Comparison of ENCODE assay signal across 21 cellular contexts in the genomic region with DNA sequence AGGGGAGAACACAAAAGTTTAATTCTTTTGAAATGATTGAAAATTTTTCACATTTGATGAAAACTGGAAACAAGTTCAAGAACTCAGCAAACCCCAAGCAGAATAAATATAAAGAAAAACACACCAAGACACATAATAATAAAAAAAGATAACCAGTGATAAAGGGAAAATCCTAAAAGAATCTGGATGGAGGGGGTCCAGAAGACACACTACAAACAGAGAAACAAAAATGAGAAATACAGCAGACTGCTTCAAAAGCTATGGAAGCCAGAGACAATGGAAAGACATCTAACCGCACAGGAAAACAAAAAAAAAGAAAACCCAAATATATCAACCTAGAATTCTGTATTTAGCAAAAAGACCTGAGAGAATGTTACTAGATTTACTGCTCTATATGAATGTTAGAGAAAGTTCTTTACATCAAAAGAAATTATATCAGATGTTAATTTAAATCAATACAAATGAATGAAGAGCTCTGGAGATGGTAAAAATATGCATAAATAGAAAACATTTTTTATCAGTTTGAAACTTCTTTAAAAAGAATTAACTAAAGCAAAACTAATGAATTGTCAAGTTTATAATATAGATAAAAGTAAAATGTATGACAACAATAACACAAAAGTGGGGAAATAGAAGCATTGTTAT.
A peak's percentile ranks its signal among the peaks of the same experiment; 100 is the strongest.
DNase-seq lines count a peak whose midpoint lies in the region; ATAC-seq, FAIRE-seq and TF ChIP-seq lines count a peak whose summit lies in the region.
"Had no signal": no experiment of that assay in that cellular context is flagged by ENCODE, and none has a peak within 500 bp of the region (broad histone marks: within the 10 kb centered on the region; RNA-seq: fewer than 3 reads in every experiment).

No MANE protein-coding gene starts in this region.

- H3K4me3 ChIP-seq in breast epithelium (no peak overlapping the region), pancreas (no peak overlapping the region), A673 (ENCODE audit: low read depth, low read length, poor library complexity, severe bottlenecking) (no peak overlapping the region)
- H3K4me3 ChIP-seq: ascending aorta, coronary artery, prostate gland, vagina had no signal

- DNase-seq in MCF 10A (ENCODE audit: unreplicated experiment) (peak; percentile 27), breast epithelium (ENCODE audit: low spot score in 2 of 2) (no peak), NCI-H1105 (lab: John Stamatoyannopoulos, UW) (peak; percentile 15), amniotic epithelial cell (ENCODE audit: low read depth) (peak; percentile 1), pancreas (no peak), A673 (ENCODE audit: low spot score) (no peak), glomerular visceral epithelial cell (ENCODE audit: extremely low spot score) (no peak)
- DNase-seq: activated CD4-positive, alpha-beta T cell treated with anti-CD3 and anti-CD28 coated beads for 1 hour; activated gamma-delta T cell; hippocampal formation; kidney glomerular epithelial cell; NCI-H187; NCI-H774 had no signal

- H3K27me3 Mint-ChIP-seq in MCF 10A (ENCODE audit: insufficient read depth, unreplicated experiment) = no peaks in the 10 kb centered on the region

- H3K27ac ChIP-seq in breast epithelium (no peak overlapping the region), pancreas (no peak overlapping the region), A673 (ENCODE audit: low read depth, low read length, poor library complexity, severe bottlenecking) (no peak overlapping the region)
- H3K27ac ChIP-seq: ascending aorta, coronary artery, prostate gland, vagina had no signal

- no peak for ATAC-seq in pancreas
- ATAC-seq in GM18870 (IDR thresholded peaks at IDR 0.05; ENCODE audit: unreplicated experiment) = no peak
- ATAC-seq: Panc1 had no signal

- BruUV-seq in MCF 10A (replicated peaks; lab: Mats Ljungman, UMichigan) (no TSS peak), A673 (replicated peaks; lab: Mats Ljungman, UMichigan) (no TSS peak)

- no peak overlapping the region for H3K4me3 Mint-ChIP-seq in MCF 10A (ENCODE audit: unreplicated experiment)
- H3K4me3 Mint-ChIP-seq: memory B cell, nephron had no signal

- H3K36me3 ChIP-seq in breast epithelium = no peaks in the 10 kb centered on the region
- no peaks in the 10 kb centered on the region for H3K36me3 ChIP-seq in pancreas
- H3K36me3 ChIP-seq in A673 (ENCODE audit: insufficient read depth, low read length, poor library complexity, severe bottlenecking) = no peaks in the 10 kb centered on the region
- H3K36me3 ChIP-seq: ascending aorta, prostate gland, vagina had no signal

- H3K27ac Mint-ChIP-seq in MCF 10A (ENCODE audit: low read depth, unreplicated experiment) = no peak overlapping the region
- H3K27ac Mint-ChIP-seq: memory B cell, nephron had no signal

- intact Hi-C loops in MCF 10A (cut with micrococcal nuclease) = no loop called here
- intact Hi-C loops in breast epithelium (cut with DNase I; ENCODE audit: low total_unique reads) = no loop called here
- intact Hi-C loops in pancreas (cut with DNase I) = no loop called here
- intact Hi-C loops in A673 (cut with micrococcal nuclease; ENCODE audit: unreplicated experiment) = no loop called here

- FAIRE-seq in pancreas (lab: Jason Lieb, UNC) = peak; percentile 66

- TF ChIP-seq CTCF in MCF 10A (IDR thresholded peaks at IDR 0.05; ENCODE audit: unreplicated experiment) (no peak), breast epithelium (IDR thresholded peaks at IDR 0.05) (no peak), pancreas (IDR thresholded peaks at IDR 0.05) (no peak), A673 (conservative IDR thresholded peaks at IDR 0.05; ENCODE audit: low read depth, low read length) (no peak)

- peaks cover 31% of the 10 kb centered on the region for H3K9me3 Mint-ChIP-seq in MCF 10A (ENCODE audit: unreplicated experiment)

- H3K4me1 Mint-ChIP-seq in MCF 10A (ENCODE audit: insufficient read depth, unreplicated experiment) = no peaks in the 10 kb centered on the region
- H3K4me1 Mint-ChIP-seq: memory B cell, nephron had no signal

- H3K36me3 Mint-ChIP-seq in MCF 10A (ENCODE audit: insufficient read depth, unreplicated experiment) = no peaks in the 10 kb centered on the region

- H3K4me1 ChIP-seq in breast epithelium (no peaks in the 10 kb centered on the region), pancreas (no peaks in the 10 kb centered on the region), A673 (ENCODE audit: insufficient read depth, low read length, poor library complexity, severe bottlenecking) (no peaks in the 10 kb centered on the region)
- H3K4me1 ChIP-seq: ascending aorta, prostate gland, vagina had no signal

- WGBS in pancreas, 2 donors = 92 to 94% methylated on average over 1 of the region's 1 CpG

- CTCF ChIA-PET in MCF 10A (lab: Yijun Ruan, JAX) (interaction anchor here (0.6 kb wide), 1 partner anchor 16 kb away, joined by 5 read pairs; no protein-coding TSS in a partner anchor), A673 (lab: Charles Lee) (no interaction called here)

- H3K9me3 ChIP-seq in breast epithelium = peaks cover 0 to 9% of the 10 kb centered on the region in 2 donors
- no peaks in the 10 kb centered on the region for H3K9me3 ChIP-seq in pancreas
- peaks cover 6% of the 10 kb centered on the region for H3K9me3 ChIP-seq in A673 (ENCODE audit: low read depth, low read length, poor library complexity, severe bottlenecking)
- H3K9me3 ChIP-seq: prostate gland, vagina had no signal

- POLR2A ChIA-PET in MCF 10A (lab: Yijun Ruan, JAX) = no interaction called here
- POLR2A ChIA-PET in A673 (lab: Charles Lee; ENCODE audit: low non-redundant PET) = no interaction called here

- H3K27me3 ChIP-seq in breast epithelium (no peaks in the 10 kb centered on the region), pancreas (no peaks in the 10 kb centered on the region), A673 (replicated peaks; ENCODE audit: insufficient read depth, low read depth, low read length, poor library complexity) (no peaks in the 10 kb centered on the region)
- H3K27me3 ChIP-seq: ascending aorta, vagina had no signal

- no peak for TF ChIP-seq POLR2A in breast epithelium (IDR thresholded peaks at IDR 0.05)

Comparison
In these comparisons a context has a peak if more than half of its experiments do, and no peak if none do; other contexts are left out.
1. DNase-seq: peak in MCF 10A (single experiment), NCI-H1105 (single experiment) and amniotic epithelial cell (single experiment); none in breast epithelium (0 of 2), pancreas (0 of 6), A673 (single experiment) and glomerular visceral epithelial cell (single experiment).